In genomic region chr12:47888127-47888819, GRCh38 we compare ENCODE assay signal across 22 cellular contexts. TPM values are rescaled to one million over a fixed set of nuclear protein-coding genes. Genes with fewer than 3 reads are reported as not detected.
A peak's percentile ranks its signal among the peaks of the same experiment; 100 is the strongest.
DNase-seq lines count a peak whose midpoint lies in the region; ATAC-seq and TF ChIP-seq lines count a peak whose summit lies in the region.
"Had no signal": no experiment of that assay in that cellular context is flagged by ENCODE, and none has a peak within 500 bp of the region (broad histone marks: within the 10 kb centered on the region; RNA-seq: fewer than 3 reads in every experiment).

No MANE protein-coding gene starts in this region.

- intact Hi-C loops in thyroid gland (cut with DNase I), result no loop called here

- TF ChIP-seq CTCF in thyroid gland (IDR thresholded peaks at IDR 0.05), result no peak
- no peak for TF ChIP-seq CTCF in GM10248 (IDR thresholded peaks at IDR 0.05; ENCODE audit: control extremely low read depth, extremely low read depth, low read depth, missing control alignments)

- POLR2A ChIA-PET in GM10248 (lab: Yijun Ruan, JAX), result no interaction called here

- peak overlapping the region; percentile 81 for H3K27ac Mint-ChIP-seq in stimulated activated naive CD8-positive, alpha-beta T cell treated with anti-CD3 and anti-CD28 coated beads, Interleukin-15, Interleukin-2, amounts not matched to agents 100 ng/mL and 50 ng/mL, for 24 hours
- peak overlapping the region; percentile 64 for H3K27ac Mint-ChIP-seq in activated T-helper 17 cell treated with anti-CD3 and anti-CD28 coated beads, Interleukin-2, amount 50 U/mL, for 72 hours
- peak overlapping the region in 5 of 6 donors; percentile 46 to 72 (median 57) for H3K27ac Mint-ChIP-seq in immature natural killer cell

- WGBS in thyroid gland, 2 donors, result 57 to 70% methylated on average over 10 of the region's 10 CpGs

- CTCF ChIA-PET in GM10248 (lab: Yijun Ruan, JAX), result interaction anchor here (1.1 to 14.2 kb wide), 8 partner anchors 9 to 278 kb away, joined by 3 to 145 read pairs (median 8); partner anchors contain the start of gene VDR

- H3K9me3 ChIP-seq in thyroid gland, result no peaks in the 10 kb centered on the region
- H3K9me3 ChIP-seq: heart left ventricle, mucosa of descending colon had no signal

- TF ChIP-seq POLR2A in thyroid gland (IDR thresholded peaks at IDR 0.05), result no peak

- H3K36me3 Mint-ChIP-seq in stimulated activated naive CD8-positive, alpha-beta T cell treated with anti-CD3 and anti-CD28 coated beads, Interleukin-15, Interleukin-2, amounts not matched to agents 100 ng/mL and 50 ng/mL, for 24 hours (ENCODE audit: low read depth), result peaks cover 59% of the 10 kb centered on the region
- peaks cover 100% of the 10 kb centered on the region for H3K36me3 Mint-ChIP-seq in activated T-helper 17 cell treated with anti-CD3 and anti-CD28 coated beads, Interleukin-2, amount 50 U/mL, for 72 hours (ENCODE audit: low read depth)
- no peaks in the 10 kb centered on the region for H3K36me3 Mint-ChIP-seq in immature natural killer cell

- no peaks in the 10 kb centered on the region for H3K9me3 Mint-ChIP-seq in stimulated activated naive CD8-positive, alpha-beta T cell treated with anti-CD3 and anti-CD28 coated beads, Interleukin-15, Interleukin-2, amounts not matched to agents 100 ng/mL and 50 ng/mL, for 24 hours
- peaks cover 3% of the 10 kb centered on the region for H3K9me3 Mint-ChIP-seq in activated T-helper 17 cell treated with anti-CD3 and anti-CD28 coated beads, Interleukin-2, amount 50 U/mL, for 72 hours
- no peaks in the 10 kb centered on the region for H3K9me3 Mint-ChIP-seq in immature natural killer cell
- H3K9me3 Mint-ChIP-seq: H9 had no signal

- ATAC-seq in stimulated activated naive CD8-positive, alpha-beta T cell treated with anti-CD3 and anti-CD28 coated beads, Interleukin-15, Interleukin-2, amounts not matched to agents 100 U/mL and 50 U/mL, for 24 hours, result no peak
- ATAC-seq in activated T-helper 17 cell treated with anti-CD3 and anti-CD28 coated beads, Interleukin-2, amount 50 U/mL, for 72 hours (replicated peaks), result no peak
- no peak for ATAC-seq in HG03108 (IDR thresholded peaks at IDR 0.05; ENCODE audit: unreplicated experiment)

- peaks cover 96% of the 10 kb centered on the region for H3K4me1 Mint-ChIP-seq in stimulated activated naive CD8-positive, alpha-beta T cell treated with anti-CD3 and anti-CD28 coated beads, Interleukin-15, Interleukin-2, amounts not matched to agents 100 ng/mL and 50 ng/mL, for 24 hours (ENCODE audit: low read depth)
- peaks cover 78% of the 10 kb centered on the region for H3K4me1 Mint-ChIP-seq in activated T-helper 17 cell treated with anti-CD3 and anti-CD28 coated beads, Interleukin-2, amount 50 U/mL, for 72 hours
- peaks cover 19 to 43% of the 10 kb centered on the region in 2 donors for H3K4me1 Mint-ChIP-seq in immature natural killer cell

- H3K27me3 Mint-ChIP-seq in stimulated activated naive CD8-positive, alpha-beta T cell treated with anti-CD3 and anti-CD28 coated beads, Interleukin-15, Interleukin-2, amounts not matched to agents 100 ng/mL and 50 ng/mL, for 24 hours, result no peaks in the 10 kb centered on the region
- H3K27me3 Mint-ChIP-seq in activated T-helper 17 cell treated with anti-CD3 and anti-CD28 coated beads, Interleukin-2, amount 50 U/mL, for 72 hours, result no peaks in the 10 kb centered on the region
- peaks cover 2 to 7% (median 3%) of the 10 kb centered on the region in 3 donors for H3K27me3 Mint-ChIP-seq in immature natural killer cell (ENCODE audit: low read depth in 3 of 3)

- peaks cover 0 to 15% of the 10 kb centered on the region in 2 donors for H3K4me1 ChIP-seq in thyroid gland

- H3K4me3 Mint-ChIP-seq in stimulated activated naive CD8-positive, alpha-beta T cell treated with anti-CD3 and anti-CD28 coated beads, Interleukin-15, Interleukin-2, amounts not matched to agents 100 ng/mL and 50 ng/mL, for 24 hours, result peak overlapping the region; percentile 54
- H3K4me3 Mint-ChIP-seq in activated T-helper 17 cell treated with anti-CD3 and anti-CD28 coated beads, Interleukin-2, amount 50 U/mL, for 72 hours, result peak overlapping the region; percentile 90
- no peak overlapping the region for H3K4me3 Mint-ChIP-seq in immature natural killer cell
- H3K4me3 Mint-ChIP-seq: H9 had no signal

- no peak overlapping the region for H3K27ac ChIP-seq in thyroid gland
- H3K27ac ChIP-seq: KMS-11, PC-9 had no signal

- no peak overlapping the region for H3K4me3 ChIP-seq in thyroid gland (replicated peaks in 1 of 3)
- H3K4me3 ChIP-seq: heart left ventricle, mucosa of descending colon, PC-9 had no signal

- no peak for DNase-seq in stimulated activated naive CD8-positive, alpha-beta T cell treated with anti-CD3 and anti-CD28 coated beads, Interleukin-15, Interleukin-2, amounts not matched to agents 100 U/mL and 50 U/mL, for 24 hours
- DNase-seq in immature natural killer cell (no peak), thyroid gland (peak; percentile 41 to 47), GM10248 (ENCODE audit: extremely low spot score) (no peak), medulla oblongata (ENCODE audit: extremely low spot score) (no peak)
- DNase-seq: activated gamma-delta T cell, DMS79, H9, heart left ventricle, mucosa of descending colon, NCI-H187, NCI-H2227 treated with DMSO at 0.1 percent for 48 hours, NCI-H774, nucleus accumbens, PC-9, retina, SHP77 treated with DMSO at 0.1 percent for 48 hours, substantia nigra had no signal

- no peaks in the 10 kb centered on the region for H3K36me3 ChIP-seq in thyroid gland
- H3K36me3 ChIP-seq: heart left ventricle had no signal

- H3K27me3 ChIP-seq in thyroid gland, result no peaks in the 10 kb centered on the region
- H3K27me3 ChIP-seq: heart left ventricle had no signal

RNA-seq across cellular contexts. Expression of gene VDR, which starts 16.5 kb away (rescaled TPM):
- 100 to 1,000 TPM in 1 of 2 donors, 10 to 100 TPM in 1; 70.9 to 182 TPM for total RNA-seq in activated T-helper 17 cell treated with anti-CD3 and anti-CD28 coated beads, Interleukin-2, amount 50 U/mL, for 72 hours
- under 1 TPM in 1 of 3 donors, not detected in 2; 0.04 TPM for polyA plus RNA-seq in immature natural killer cell
- 1 to 10 TPM; 3.5 to 5.2 (median 3.9) TPM for total RNA-seq in thyroid gland

Comparison
In these comparisons a context has a peak if more than half of its experiments do, and no peak if none do; other contexts are left out.
1. H3K4me3 Mint-ChIP-seq: peak in stimulated activated naive CD8-positive, alpha-beta T cell treated with anti-CD3 and anti-CD28 coated beads, Interleukin-15, Interleukin-2, amounts not matched to agents 100 ng/mL and 50 ng/mL, for 24 hours (single experiment) and activated T-helper 17 cell treated with anti-CD3 and anti-CD28 coated beads, Interleukin-2, amount 50 U/mL, for 72 hours (single experiment); none in immature natural killer cell (0 of 5).
2. DNase-seq: peak in thyroid gland (2 of 2); none in stimulated activated naive CD8-positive, alpha-beta T cell treated with anti-CD3 and anti-CD28 coated beads, Interleukin-15, Interleukin-2, amounts not matched to agents 100 U/mL and 50 U/mL, for 24 hours (single experiment), immature natural killer cell (0 of 3), GM10248 (single experiment) and medulla oblongata (single experiment).
3. RNA of gene VDR, which starts 16.5 kb away (total RNA-seq): 70.9 to 182 TPM in activated T-helper 17 cell treated with anti-CD3 and anti-CD28 coated beads, Interleukin-2, amount 50 U/mL, for 72 hours; 3.5 to 5.2 TPM in thyroid gland; every median in the first group is over 10 times any median in the second.
4. Peak in every context shown above with its lines, with median percentiles within 50 percentile points of each other: H3K27ac Mint-ChIP-seq.